2 cellular contexts compared by ENCODE assay signal in the genomic region with DNA sequence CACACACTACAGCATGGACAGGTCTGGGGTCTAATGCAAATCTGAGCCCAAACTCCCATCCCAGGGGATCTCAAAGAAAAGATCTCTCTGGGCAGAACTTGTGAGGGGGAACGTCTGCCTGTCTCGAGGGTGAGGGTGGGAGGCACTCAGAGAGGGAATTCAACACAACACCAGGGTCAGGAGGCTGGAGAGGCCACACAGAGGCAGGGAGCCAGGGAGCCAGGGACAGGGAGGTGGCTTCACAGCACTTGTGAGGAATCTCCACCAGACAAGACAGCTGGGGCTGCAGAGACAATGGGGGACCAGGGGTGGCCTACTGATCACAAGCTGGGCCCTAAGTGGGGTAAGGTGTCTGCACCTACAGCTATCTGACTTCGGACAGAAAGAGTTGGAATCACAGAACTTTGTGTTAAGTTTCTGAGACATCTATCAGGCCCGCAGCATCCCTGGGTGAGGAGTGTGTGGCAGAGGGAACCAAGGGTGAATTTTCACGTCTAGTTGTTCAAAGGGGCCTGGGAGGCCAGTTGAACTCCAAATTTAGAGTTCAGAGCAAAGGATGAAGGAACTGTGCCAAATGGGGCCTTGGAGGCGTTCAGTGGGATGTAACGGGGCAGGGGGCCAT.
TF ChIP-seq lines count a peak whose summit lies in the region.

No MANE protein-coding gene starts in this region.

TF ChIP-seq in SK-N-SH, 30 proteins besides CTCF, POLR2A, EP300 and RAD21 (continued from another document):
- TF ChIP-seq MXI1 (IDR thresholded peaks at IDR 0.05; ENCODE audit: low read depth, low read length) (no peak), USF1 (IDR thresholded peaks at IDR 0.05; ENCODE audit: borderline replicate concordance, low read depth) (no peak), MEF2A (IDR thresholded peaks at IDR 0.05; ENCODE audit: borderline replicate concordance, low read depth) (no peak)
TF ChIP-seq in SK-N-SH: peak in this region for 0.

TF ChIP-seq in SK-N-SH treated with all-trans-retinoic acid at 6 μM for 48 hours, 23 proteins besides CTCF, POLR2A, EP300 and RAD21 (continued from another document):
- no peak for TF ChIP-seq GLIS3 (CRISPR knock-in tag; IDR thresholded peaks at IDR 0.05)
- no peak for TF ChIP-seq SNAI2 (CRISPR knock-in tag; IDR thresholded peaks at IDR 0.05)
- TF ChIP-seq OSR1 (CRISPR knock-in tag; IDR thresholded peaks at IDR 0.05): no peak
- no peak for TF ChIP-seq ZC3H10 (CRISPR knock-in tag; IDR thresholded peaks at IDR 0.05)
- TF ChIP-seq, protein P1, sequence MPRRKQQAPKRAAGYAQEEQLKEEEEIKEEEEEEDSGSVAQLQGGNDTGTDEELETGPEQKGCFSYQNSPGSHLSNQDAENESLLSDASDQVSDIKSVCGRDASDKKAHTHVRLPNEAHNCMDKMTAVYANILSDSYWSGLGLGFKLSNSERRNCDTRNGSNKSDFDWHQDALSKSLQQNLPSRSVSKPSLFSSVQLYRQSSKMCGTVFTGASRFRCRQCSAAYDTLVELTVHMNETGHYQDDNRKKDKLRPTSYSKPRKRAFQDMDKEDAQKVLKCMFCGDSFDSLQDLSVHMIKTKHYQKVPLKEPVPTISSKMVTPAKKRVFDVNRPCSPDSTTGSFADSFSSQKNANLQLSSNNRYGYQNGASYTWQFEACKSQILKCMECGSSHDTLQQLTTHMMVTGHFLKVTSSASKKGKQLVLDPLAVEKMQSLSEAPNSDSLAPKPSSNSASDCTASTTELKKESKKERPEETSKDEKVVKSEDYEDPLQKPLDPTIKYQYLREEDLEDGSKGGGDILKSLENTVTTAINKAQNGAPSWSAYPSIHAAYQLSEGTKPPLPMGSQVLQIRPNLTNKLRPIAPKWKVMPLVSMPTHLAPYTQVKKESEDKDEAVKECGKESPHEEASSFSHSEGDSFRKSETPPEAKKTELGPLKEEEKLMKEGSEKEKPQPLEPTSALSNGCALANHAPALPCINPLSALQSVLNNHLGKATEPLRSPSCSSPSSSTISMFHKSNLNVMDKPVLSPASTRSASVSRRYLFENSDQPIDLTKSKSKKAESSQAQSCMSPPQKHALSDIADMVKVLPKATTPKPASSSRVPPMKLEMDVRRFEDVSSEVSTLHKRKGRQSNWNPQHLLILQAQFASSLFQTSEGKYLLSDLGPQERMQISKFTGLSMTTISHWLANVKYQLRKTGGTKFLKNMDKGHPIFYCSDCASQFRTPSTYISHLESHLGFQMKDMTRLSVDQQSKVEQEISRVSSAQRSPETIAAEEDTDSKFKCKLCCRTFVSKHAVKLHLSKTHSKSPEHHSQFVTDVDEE (CRISPR knock-in tag; IDR thresholded peaks at IDR 0.05): no peak
- TF ChIP-seq TOX (CRISPR knock-in tag; IDR thresholded peaks at IDR 0.05; ENCODE audit: borderline replicate concordance): no peak
- no peak for TF ChIP-seq ARNTL (CRISPR knock-in tag; IDR thresholded peaks at IDR 0.05; ENCODE audit: borderline replicate concordance, low read depth)
- no peak for TF ChIP-seq ZFP3 (CRISPR knock-in tag; IDR thresholded peaks at IDR 0.05)
- no peak for TF ChIP-seq ZNF565 (CRISPR knock-in tag; conservative IDR thresholded peaks at IDR 0.05; ENCODE audit: low read depth)
- no peak for TF ChIP-seq ISL1 (CRISPR knock-in tag; IDR thresholded peaks at IDR 0.05)
- no peak for TF ChIP-seq PATZ1 (CRISPR knock-in tag; IDR thresholded peaks at IDR 0.05; ENCODE audit: borderline replicate concordance)
- TF ChIP-seq CREB5 (CRISPR knock-in tag; IDR thresholded peaks at IDR 0.05; ENCODE audit: low read depth): no peak
- TF ChIP-seq CSDC2 (CRISPR knock-in tag; IDR thresholded peaks at IDR 0.05): no peak
- TF ChIP-seq, protein P2, sequence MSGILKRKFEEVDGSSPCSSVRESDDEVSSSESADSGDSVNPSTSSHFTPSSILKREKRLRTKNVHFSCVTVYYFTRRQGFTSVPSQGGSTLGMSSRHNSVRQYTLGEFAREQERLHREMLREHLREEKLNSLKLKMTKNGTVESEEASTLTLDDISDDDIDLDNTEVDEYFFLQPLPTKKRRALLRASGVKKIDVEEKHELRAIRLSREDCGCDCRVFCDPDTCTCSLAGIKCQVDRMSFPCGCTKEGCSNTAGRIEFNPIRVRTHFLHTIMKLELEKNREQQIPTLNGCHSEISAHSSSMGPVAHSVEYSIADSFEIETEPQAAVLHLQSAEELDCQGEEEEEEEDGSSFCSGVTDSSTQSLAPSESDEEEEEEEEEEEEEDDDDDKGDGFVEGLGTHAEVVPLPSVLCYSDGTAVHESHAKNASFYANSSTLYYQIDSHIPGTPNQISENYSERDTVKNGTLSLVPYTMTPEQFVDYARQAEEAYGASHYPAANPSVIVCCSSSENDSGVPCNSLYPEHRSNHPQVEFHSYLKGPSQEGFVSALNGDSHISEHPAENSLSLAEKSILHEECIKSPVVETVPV (CRISPR knock-in tag; IDR thresholded peaks at IDR 0.05): no peak
- TF ChIP-seq RARB (CRISPR knock-in tag; IDR thresholded peaks at IDR 0.05): no peak
- TF ChIP-seq TCF4 (CRISPR knock-in tag; IDR thresholded peaks at IDR 0.05; ENCODE audit: borderline replicate concordance): no peak
